ENCODE assay signal across 1 cellular context in the genomic region with DNA sequence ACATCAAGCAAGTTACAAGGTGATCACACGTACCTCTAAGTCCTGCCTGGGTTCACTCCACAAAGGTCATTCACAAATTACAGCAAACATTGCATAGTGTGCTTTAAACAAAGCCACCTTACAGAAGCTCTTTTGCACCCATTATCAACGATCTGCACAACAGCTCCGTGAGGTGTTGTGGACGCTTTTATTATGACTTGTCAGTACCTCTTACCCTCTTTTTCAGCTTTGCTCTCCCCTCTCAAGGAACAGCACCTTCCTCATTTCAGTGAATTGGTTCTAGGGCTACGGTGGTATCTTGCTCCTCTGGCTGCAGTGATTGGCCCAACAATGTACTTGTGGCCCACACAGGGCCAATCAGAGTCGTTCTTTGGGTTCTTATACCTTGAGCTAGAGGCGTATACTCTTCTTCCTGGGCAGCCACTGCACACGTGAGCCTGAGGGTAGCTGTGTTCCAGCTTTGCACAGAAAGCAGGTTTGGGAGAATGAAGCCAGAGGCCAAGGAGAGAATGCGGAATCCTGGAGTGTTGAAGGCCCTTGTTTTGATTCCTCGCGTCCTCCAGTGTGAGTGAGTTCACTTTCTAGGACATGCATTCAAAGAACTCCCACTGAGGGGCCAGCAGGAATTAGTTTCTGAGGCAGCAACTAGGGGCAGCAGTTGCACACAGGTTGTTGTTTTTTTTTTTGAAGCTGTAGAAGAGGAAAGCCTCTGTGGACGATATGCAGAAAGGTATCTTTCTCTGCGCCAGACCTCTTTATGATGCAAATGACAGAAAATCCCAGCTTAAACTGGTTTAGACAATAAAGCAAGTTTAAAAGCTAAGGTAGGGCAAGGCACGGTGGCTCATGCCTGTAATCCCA.
TF ChIP-seq lines count a peak whose summit lies in the region.

No MANE protein-coding gene starts in this region.

TF ChIP-seq in K562, 482 proteins besides CTCF, POLR2A, EP300 and RAD21:
- no peak for TF ChIP-seq SMAD4 (CRISPR knock-in tag; conservative IDR thresholded peaks at IDR 0.05)
- TF ChIP-seq MAX (CRISPR knock-in tag; IDR thresholded peaks at IDR 0.05): no peak
